In genomic region chrX:20829665-20830481, GRCh38 we compare ENCODE assay signal across 16 cellular contexts.
DNase-seq lines count a peak whose midpoint lies in the region; FAIRE-seq and TF ChIP-seq lines count a peak whose summit lies in the region.
"Had no signal": no experiment of that assay in that cellular context is flagged by ENCODE, and none has a peak within 500 bp of the region (broad histone marks: within the 10 kb centered on the region; RNA-seq: fewer than 3 reads in every experiment).

No MANE protein-coding gene starts in this region.

- no peaks in the 10 kb centered on the region for H3K36me3 ChIP-seq in breast epithelium
- H3K36me3 ChIP-seq in fibroblast of lung (ENCODE audit: control insufficient read depth, insufficient read depth, low read length) = no peaks in the 10 kb centered on the region
- no peaks in the 10 kb centered on the region for H3K36me3 ChIP-seq in smooth muscle cell (ENCODE audit: low read depth)
- H3K36me3 ChIP-seq: SJCRH30, tibial artery had no signal

- no peak for TF ChIP-seq POLR2A in breast epithelium (IDR thresholded peaks at IDR 0.05)

- H3K27me3 ChIP-seq in breast epithelium (peaks cover 0 to 10% of the 10 kb centered on the region in 2 donors), fibroblast of lung (ENCODE audit: control insufficient read depth, insufficient read depth, low read length) (no peaks in the 10 kb centered on the region), smooth muscle cell (ENCODE audit: low read depth) (peaks cover 5% of the 10 kb centered on the region)
- H3K27me3 ChIP-seq: SJCRH30, tibial artery had no signal

- H3K4me1 ChIP-seq in breast epithelium (no peaks in the 10 kb centered on the region), fibroblast of lung (ENCODE audit: control insufficient read depth, extremely low read depth, insufficient read depth, low read length) (no peaks in the 10 kb centered on the region), smooth muscle cell (ENCODE audit: low read depth) (no peaks in the 10 kb centered on the region)
- H3K4me1 ChIP-seq: SJCRH30, tibial artery had no signal

- H3K4me2 ChIP-seq in fibroblast of lung (ENCODE audit: extremely low read depth, insufficient read depth, low read length) (no peak overlapping the region), smooth muscle cell (no peak overlapping the region)

- CTCF ChIA-PET in MCF 10A (lab: Yijun Ruan, JAX) = no interaction called here

- WGBS in smooth muscle cell (ENCODE audit: low lambda C conversion rate) = 52% methylated on average over 5 of the region's 5 CpGs

- FAIRE-seq in RCC 7860 (lab: Jason Lieb, UNC) = peak; percentile 93

- no peak overlapping the region for H3K4me3 Mint-ChIP-seq in MCF 10A (ENCODE audit: unreplicated experiment)
- H3K4me3 Mint-ChIP-seq: activated naive CD4-positive, alpha-beta T cell treated with anti-CD3 and anti-CD28 coated beads, Interleukin-2, amount 10 ng/mL, durations not matched to agents 7 days and 5 days; memory B cell had no signal

- H3K9me3 ChIP-seq in breast epithelium (no peaks in the 10 kb centered on the region), fibroblast of lung (ENCODE audit: control insufficient read depth, insufficient read depth, low read depth, low read length) (no peaks in the 10 kb centered on the region), smooth muscle cell (replicated peaks; ENCODE audit: low read depth) (no peaks in the 10 kb centered on the region)
- H3K9me3 ChIP-seq: SJCRH30, tibial artery had no signal

- POLR2A ChIA-PET in MCF 10A (lab: Yijun Ruan, JAX) = no interaction called here

- peak; percentile 50 for DNase-seq in MCF 10A (ENCODE audit: unreplicated experiment)
- no peak for DNase-seq in breast epithelium (ENCODE audit: low spot score in 2 of 2)
- DNase-seq in RCC 7860 (ENCODE audit: low spot score) = peak; percentile 83
- peak; percentile 27 to 50 for DNase-seq in fibroblast of lung (ENCODE audit: low read depth in 2 of 2)
- DNase-seq in activated effector memory CD4-positive, alpha-beta T cell treated with anti-CD3 and anti-CD28 coated beads, Interleukin-2, amount 50 U/mL, for 16 hours = no peak
- no peak for DNase-seq in DMS79 (lab: John Stamatoyannopoulos, UW)
- DNase-seq in GOT3 (lab: John Stamatoyannopoulos, UW) = no peak
- DNase-seq in smooth muscle cell (lab: John Stamatoyannopoulos, UW; ENCODE audit: unreplicated experiment) = no peak
- DNase-seq: activated naive CD4-positive, alpha-beta T cell treated with anti-CD3 and anti-CD28 coated beads, Interleukin-2, amount 10 ng/mL, durations not matched to agents 7 days and 5 days; DMS79 treated with DMSO at 0.1 percent for 48 hours; NCI-H1048; NCI-H69; nucleus accumbens; SJCRH30; tibial artery had no signal

- H3K27ac ChIP-seq in breast epithelium (no peak overlapping the region), fibroblast of lung (ENCODE audit: insufficient read depth, low read length) (no peak overlapping the region), smooth muscle cell (ENCODE audit: low read depth) (no peak overlapping the region)
- H3K27ac ChIP-seq: SJCRH30, tibial artery had no signal

- H3K4me1 Mint-ChIP-seq in MCF 10A (ENCODE audit: insufficient read depth, unreplicated experiment) = peaks cover 10% of the 10 kb centered on the region
- H3K4me1 Mint-ChIP-seq: activated naive CD4-positive, alpha-beta T cell treated with anti-CD3 and anti-CD28 coated beads, Interleukin-2, amount 10 ng/mL, durations not matched to agents 7 days and 5 days; memory B cell had no signal

- no TSS peak for BruUV-seq in MCF 10A (replicated peaks; lab: Mats Ljungman, UMichigan)

- H3K27me3 Mint-ChIP-seq in MCF 10A (ENCODE audit: insufficient read depth, unreplicated experiment) = no peaks in the 10 kb centered on the region
- H3K27me3 Mint-ChIP-seq: activated naive CD4-positive, alpha-beta T cell treated with anti-CD3 and anti-CD28 coated beads, Interleukin-2, amount 10 ng/mL, durations not matched to agents 7 days and 5 days; memory B cell had no signal

- H3F3A ChIP-seq in smooth muscle cell (ENCODE audit: low read depth) = no peaks in the 10 kb centered on the region

- intact Hi-C loops in MCF 10A (cut with micrococcal nuclease) (no loop called here), breast epithelium (cut with DNase I; ENCODE audit: low total_unique reads) (no loop called here)

- peak overlapping the region; percentile 63 for H3K27ac Mint-ChIP-seq in MCF 10A (ENCODE audit: low read depth, unreplicated experiment)
- H3K27ac Mint-ChIP-seq: activated naive CD4-positive, alpha-beta T cell treated with anti-CD3 and anti-CD28 coated beads, Interleukin-2, amount 10 ng/mL, durations not matched to agents 7 days and 5 days; memory B cell had no signal

- no peaks in the 10 kb centered on the region for H3K79me2 ChIP-seq in fibroblast of lung (ENCODE audit: control insufficient read depth, insufficient read depth, low read length)
- H3K79me2 ChIP-seq in smooth muscle cell (ENCODE audit: low read depth) = no peaks in the 10 kb centered on the region

- TF ChIP-seq CTCF in MCF 10A (IDR thresholded peaks at IDR 0.05; ENCODE audit: unreplicated experiment) (no peak), breast epithelium (IDR thresholded peaks at IDR 0.05) (no peak), fibroblast of lung (conservative IDR thresholded peaks at IDR 0.05 in 1 of 2, IDR thresholded peaks at IDR 0.05 in 1 of 2; ENCODE audit: low read depth in 1 of 2, low read length in 2 of 2) (no peak), smooth muscle cell (IDR thresholded peaks at IDR 0.05; ENCODE audit: borderline replicate concordance, insufficient read depth, poor library complexity, severe bottlenecking) (no peak)

- H3K36me3 Mint-ChIP-seq in MCF 10A (ENCODE audit: insufficient read depth, unreplicated experiment) = no peaks in the 10 kb centered on the region
- H3K36me3 Mint-ChIP-seq: activated naive CD4-positive, alpha-beta T cell treated with anti-CD3 and anti-CD28 coated beads, Interleukin-2, amount 10 ng/mL, durations not matched to agents 7 days and 5 days; memory B cell had no signal

- H4K20me1 ChIP-seq in fibroblast of lung (ENCODE audit: control insufficient read depth, extremely low read depth, insufficient read depth, low read length) (no peaks in the 10 kb centered on the region), smooth muscle cell (ENCODE audit: low read depth) (no peaks in the 10 kb centered on the region)

- H2AFZ ChIP-seq in fibroblast of lung (ENCODE audit: low read length) (no peak overlapping the region), smooth muscle cell (ENCODE audit: low read depth) (no peak overlapping the region)

- H3K9me3 Mint-ChIP-seq in MCF 10A (ENCODE audit: unreplicated experiment) = no peaks in the 10 kb centered on the region
- H3K9me3 Mint-ChIP-seq: activated naive CD4-positive, alpha-beta T cell treated with anti-CD3 and anti-CD28 coated beads, Interleukin-2, amount 10 ng/mL, durations not matched to agents 7 days and 5 days; memory B cell had no signal

- H3K9ac ChIP-seq in fibroblast of lung (ENCODE audit: insufficient read depth, low read length) = no peak overlapping the region
- H3K9ac ChIP-seq in smooth muscle cell (ENCODE audit: low read depth) = no peak overlapping the region

- H3K4me3 ChIP-seq in breast epithelium (no peak overlapping the region), fibroblast of lung (replicated peaks in 1 of 4; ENCODE audit: control extremely low read depth in 1 of 4, insufficient read depth in 1 of 4, low read depth in 3 of 4, low read length in 4 of 4) (no peak overlapping the region), smooth muscle cell (no peak overlapping the region)
- H3K4me3 ChIP-seq: SJCRH30, tibial artery had no signal

Comparison
In these comparisons a context has a peak if more than half of its experiments do, and no peak if none do; other contexts are left out.
1. DNase-seq: peak in MCF 10A (single experiment), RCC 7860 (single experiment) and fibroblast of lung (2 of 2); none in breast epithelium (0 of 2), activated effector memory CD4-positive, alpha-beta T cell treated with anti-CD3 and anti-CD28 coated beads, Interleukin-2, amount 50 U/mL, for 16 hours (single experiment), DMS79 (single experiment), GOT3 (single experiment) and smooth muscle cell (single experiment).